ENCODE assay signal across 8 cellular contexts in genomic region chr6:156777866-156778614, GRCh38. TPM values are rescaled to one million over a fixed set of nuclear protein-coding genes. Genes with fewer than 3 reads are reported as not detected.
DNase-seq lines count a peak whose midpoint lies in the region; ATAC-seq and TF ChIP-seq lines count a peak whose summit lies in the region.

No MANE protein-coding gene starts in this region.

- no peak for TF ChIP-seq POLR2A in spleen (IDR thresholded peaks at IDR 0.05)

- peak overlapping the region; percentile 99 for H3K9ac ChIP-seq in HUES6 (ENCODE audit: low read length)

- H3K27ac Mint-ChIP-seq in immature natural killer cell = peak overlapping the region; percentile 65 to 95 (median 91)

- peaks cover 43 to 53% of the 10 kb centered on the region in 2 donors for H3K4me1 Mint-ChIP-seq in immature natural killer cell

- TF ChIP-seq CTCF in astrocyte of the spinal cord (IDR thresholded peaks at IDR 0.05; ENCODE audit: low read depth, low read length) = no peak
- TF ChIP-seq CTCF in spleen (IDR thresholded peaks at IDR 0.05 in 8 of 11, conservative IDR thresholded peaks at IDR 0.05 in 3 of 11) = no peak

- H3K27ac ChIP-seq in HUES6 (ENCODE audit: low read depth, low read length) = peak overlapping the region; percentile 96
- H3K27ac ChIP-seq in spleen = peak overlapping the region; percentile 85 to 98 (median 98)

- in situ Hi-C loops in astrocyte of the spinal cord (cut with HindIII; ENCODE audit: low sequenced_read_pairs) = no loop called here

- 0 to 1% (median 0%) methylated on average over 15 to 85 of the region's 85 CpGs for WGBS in spleen, 5 donors

- H3K36me3 Mint-ChIP-seq in immature natural killer cell = no peaks in the 10 kb centered on the region

- DNase-seq in Ammon's horn (ENCODE audit: low spot score) (peak; percentile 50), T-helper 22 cell (ENCODE audit: low read depth) (peak; percentile 46), astrocyte of the spinal cord (ENCODE audit: low read depth, low spot score) (peak; percentile 54), immature natural killer cell (peak; percentile 64 to 75 (median 74)), spleen (peak; percentile 95)

- no peaks in the 10 kb centered on the region for H3K36me3 ChIP-seq in HUES6 (ENCODE audit: control insufficient read depth, insufficient read depth, low read length)
- no peaks in the 10 kb centered on the region for H3K36me3 ChIP-seq in spleen

- H3K4me3 Mint-ChIP-seq in immature natural killer cell = peak overlapping the region; percentile 72 to 98 (median 90)

- ATAC-seq in GM19043 (IDR thresholded peaks at IDR 0.05; ENCODE audit: low read depth, unreplicated experiment) (peak; percentile 0), HG03457 (IDR thresholded peaks at IDR 0.05; ENCODE audit: unreplicated experiment) (no peak)

- intact Hi-C loops in spleen (cut with DNase I; ENCODE audit: low total_unique reads) = loop anchor here (5.0 kb wide), 1 partner anchor 91 kb away; no protein-coding TSS in a partner anchor

- H3K27me3 ChIP-seq in HUES6 (ENCODE audit: control insufficient read depth, insufficient read depth, low read length) (no peaks in the 10 kb centered on the region), spleen (replicated peaks in 1 of 7) (no peaks in the 10 kb centered on the region)

- H3K9me3 ChIP-seq in HUES6 (ENCODE audit: control insufficient read depth, insufficient read depth, low read depth, low read length) (no peaks in the 10 kb centered on the region), spleen (no peaks in the 10 kb centered on the region)

- peaks cover 6 to 21% (median 9%) of the 10 kb centered on the region in 3 donors for H3K27me3 Mint-ChIP-seq in immature natural killer cell (ENCODE audit: low read depth in 3 of 3)

- no peaks in the 10 kb centered on the region for H3K9me3 Mint-ChIP-seq in immature natural killer cell

- H3K4me1 ChIP-seq in HUES6 (ENCODE audit: control insufficient read depth, insufficient read depth, low read length) (peaks cover 44% of the 10 kb centered on the region), spleen (peaks cover 10 to 65% (median 47%) of the 10 kb centered on the region in 6 donors)

- peak overlapping the region; percentile 86 for H3K4me3 ChIP-seq in HUES6 (ENCODE audit: low read depth, low read length)
- peak overlapping the region; percentile 73 for H3K4me3 ChIP-seq in astrocyte of the spinal cord (ENCODE audit: low read depth, low read length)
- H3K4me3 ChIP-seq in spleen = peak overlapping the region; percentile 65 to 90 (median 72)

RNA-seq across cellular contexts. Expression of gene ARID1B, which starts 0.9 kb away (rescaled TPM):
- polyA plus RNA-seq in immature natural killer cell (10 to 100 TPM in 1 of 3 donors, 1 to 10 TPM in 2; 7.6 to 18.1 (median 8.7) TPM), spleen (10 to 100 TPM; 17.7 to 29.1 (median 18.9) TPM)
- 100 to 1,000 TPM; 123 to 223 (median 149) TPM for total RNA-seq in spleen
